In the genomic region with DNA sequence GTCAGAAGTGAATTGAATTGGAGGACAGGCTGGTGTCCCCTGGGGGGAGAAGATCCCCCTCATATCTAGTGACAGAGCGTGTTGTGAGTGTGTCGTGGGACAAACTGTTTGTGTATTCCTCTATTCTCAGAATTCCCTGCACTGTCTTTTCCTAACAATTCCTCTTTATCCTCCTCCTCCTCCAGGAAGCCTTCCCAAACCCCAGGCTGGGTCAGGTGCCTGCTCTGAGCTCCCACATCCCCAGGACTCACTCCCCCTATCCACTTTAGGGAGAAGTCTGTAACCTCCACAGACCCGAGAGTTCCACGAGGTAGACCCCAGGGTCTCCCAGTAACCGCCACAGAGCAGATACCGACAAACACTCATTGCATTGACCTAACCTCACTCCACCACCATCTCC, we compare ENCODE assay signal across 27 cellular contexts. TPM values are rescaled to one million over a fixed set of nuclear protein-coding genes. Genes with fewer than 3 reads are reported as not detected.
"Had no signal": no experiment of that assay in that cellular context is flagged by ENCODE, and none has a peak within 500 bp of the region (broad histone marks: within the 10 kb centered on the region; RNA-seq: fewer than 3 reads in every experiment).

No MANE protein-coding gene starts in this region.

- H3K27ac Mint-ChIP-seq: dendritic cell treated with granulocyte-macrophage colony-stimulating factor and Interleukin-4, amounts not matched to agents 40 ng/mL and 50 ng/mL, for 4 days; endodermal cell; memory B cell; natural killer cell; progenitor cell of endocrine pancreas; stimulated activated memory B cell treated with anti-CD40 and anti-IgM and Interleukin-4, amounts not matched to agents 10 μg/mL and 1 μg/mL and 100 μg/mL, for 72 hours; type B pancreatic cell had no signal

- ATAC-seq: esophagus mucosa; gastrocnemius medialis; left lobe of liver; natural killer cell; sciatic nerve; stimulated activated memory B cell treated with anti-CD40 and anti-IgM and Interleukin-4, amounts not matched to agents 10 μg/mL and 1 μg/mL and 100 μg/mL, for 72 hours; stimulated activated naive CD8-positive, alpha-beta T cell treated with anti-CD3 and anti-CD28 coated beads, Interleukin-15, Interleukin-2, amounts not matched to agents 100 U/mL and 50 U/mL, for 24 hours had no signal

- H3K36me3 Mint-ChIP-seq: memory B cell; natural killer cell; stimulated activated memory B cell treated with anti-CD40 and anti-IgM and Interleukin-4, amounts not matched to agents 10 μg/mL and 1 μg/mL and 100 μg/mL, for 72 hours; type B pancreatic cell had no signal

- H3K27ac ChIP-seq: epithelial cell of prostate, gastrocnemius medialis, parathyroid adenoma, testis, tibial artery had no signal

- H3K27me3 ChIP-seq: testis, tibial artery had no signal

- H3K9ac ChIP-seq: parathyroid adenoma had no signal

- H3K79me2 ChIP-seq: parathyroid adenoma had no signal

- H3K36me3 ChIP-seq: gastrocnemius medialis, tibial artery had no signal

- H3K9me3 ChIP-seq: gastrocnemius medialis, testis, tibial artery had no signal

- DNase-seq: effector CD8-positive, alpha-beta T cell; endodermal cell; foreskin fibroblast; gastrocnemius medialis; head of caudate nucleus; kidney; natural killer cell; stimulated activated CD4-positive, alpha-beta T cell treated with anti-CD3 and anti-CD28 coated beads, Interleukin-2, amount 100 ng/mL, for 24 hours; stimulated activated CD4-positive, alpha-beta T cell treated with anti-CD3 and anti-CD28 coated beads, Interleukin-4, amount 100 ng/mL, for 24 hours; stimulated activated naive CD8-positive, alpha-beta T cell treated with anti-CD3 and anti-CD28 coated beads, Interleukin-15, Interleukin-2, amounts not matched to agents 100 U/mL and 50 U/mL, for 24 hours; substantia nigra; testis; tibial artery had no signal

- H2AFZ ChIP-seq: parathyroid adenoma had no signal

- H3K4me3 ChIP-seq: gastrocnemius medialis, lung, testis, tibial artery had no signal

- H3K4me3 Mint-ChIP-seq: dendritic cell treated with granulocyte-macrophage colony-stimulating factor and Interleukin-4, amounts not matched to agents 40 ng/mL and 50 ng/mL, for 4 days; endodermal cell; memory B cell; natural killer cell; neural crest cell; stimulated activated memory B cell treated with anti-CD40 and anti-IgM and Interleukin-4, amounts not matched to agents 10 μg/mL and 1 μg/mL and 100 μg/mL, for 72 hours; type B pancreatic cell had no signal

- H3K9me3 Mint-ChIP-seq: dendritic cell treated with granulocyte-macrophage colony-stimulating factor and Interleukin-4, amounts not matched to agents 40 ng/mL and 50 ng/mL, for 4 days; endodermal cell; memory B cell; natural killer cell; neural crest cell; type B pancreatic cell had no signal

RNA-seq across cellular contexts. Expression of a gene that starts 20.9 kb away (rescaled TPM):
- total RNA-seq: endodermal cell, gastrocnemius medialis, glomerular endothelial cell, neural crest cell, progenitor cell of endocrine pancreas, skeletal muscle tissue had no signal
